Comparison of ENCODE assay signal across 17 cellular contexts in genomic region chr1:246156847-246157246, GRCh38.
"Had no signal": no experiment of that assay in that cellular context is flagged by ENCODE, and none has a peak within 500 bp of the region (broad histone marks: within the 10 kb centered on the region; RNA-seq: fewer than 3 reads in every experiment).

No MANE protein-coding gene starts in this region.

- H3K27ac ChIP-seq: brain microvascular endothelial cell, colonic mucosa, prostate gland had no signal

- H3K27me3 ChIP-seq: brain microvascular endothelial cell, colonic mucosa, gastrocnemius medialis had no signal

- H3K4me1 ChIP-seq: colonic mucosa, gastrocnemius medialis, prostate gland had no signal

- H3K4me3 ChIP-seq: colonic mucosa, gastrocnemius medialis, prostate gland had no signal

- H3K9me3 ChIP-seq: colonic mucosa, gastrocnemius medialis, prostate gland had no signal

- H3K36me3 ChIP-seq: brain microvascular endothelial cell, colonic mucosa, gastrocnemius medialis, prostate gland had no signal

- DNase-seq: activated CD4-positive, alpha-beta T cell treated with anti-CD3 and anti-CD28 coated beads, Interleukin-2, amount 50 U/mL, for 1 hour; activated CD4-positive, CD25-positive, alpha-beta regulatory T cell treated with anti-CD3 and anti-CD28 coated beads, Interleukin-2, amount 50 U/mL, for 72 hours; activated CD8-positive, alpha-beta memory T cell treated with anti-CD3 and anti-CD28 coated beads, Interleukin-2, amount 50 U/mL, for 4 hours; activated naive CD4-positive, alpha-beta T cell treated with anti-CD3 and anti-CD28 coated beads for 36 hours; activated T-cell treated with anti-CD3 and anti-CD28 coated beads, Interleukin-2, amount 50 U/mL, for 4 hours; aorta; brain microvascular endothelial cell; central memory CD4-positive, alpha-beta T cell; colonic mucosa; erythroblast; gastrocnemius medialis; head of caudate nucleus; kidney; right cardiac atrium; T1000 had no signal

- ATAC-seq: activated T-cell treated with anti-CD3 and anti-CD28 coated beads, Interleukin-2, amount 50 U/mL, for 4 hours; gastrocnemius medialis; left lobe of liver; right cardiac atrium had no signal
